In the genomic region with DNA sequence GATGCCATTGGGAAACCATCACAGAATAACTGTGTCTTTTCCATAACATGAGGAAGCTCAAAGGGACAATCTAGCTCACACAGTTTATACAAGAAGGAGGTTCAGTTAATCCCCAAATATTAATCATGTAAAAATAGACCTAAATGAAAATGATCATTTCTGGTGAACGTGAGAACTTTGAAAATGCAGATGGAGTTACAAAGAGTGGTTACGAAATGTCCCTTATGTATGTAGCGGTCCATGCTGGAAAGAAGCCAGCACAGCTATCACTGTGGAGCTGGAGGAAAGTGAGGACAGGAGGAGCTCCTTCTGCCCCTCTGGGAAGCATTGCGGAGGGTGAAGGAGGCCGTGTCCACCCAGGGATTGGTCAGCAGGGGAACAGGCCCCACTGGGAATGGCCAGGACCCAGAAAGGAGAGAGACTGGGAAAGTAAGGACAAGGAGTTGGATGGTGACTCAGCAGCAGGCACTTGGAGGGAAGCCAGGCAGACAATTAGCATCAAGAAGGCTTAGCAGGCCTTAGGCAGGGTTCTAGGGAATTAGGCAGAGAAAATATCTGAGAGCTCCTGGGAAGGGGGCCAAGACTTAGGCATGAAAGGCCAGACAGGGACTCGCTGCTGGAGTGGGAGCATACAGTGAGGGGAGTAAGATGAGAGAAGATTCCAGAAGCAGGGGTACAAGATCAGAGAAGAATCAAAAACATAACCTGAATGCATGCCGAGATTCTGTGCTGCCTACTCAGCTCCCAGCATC, we compare ENCODE assay signal across 8 cellular contexts.
DNase-seq lines count a peak whose midpoint lies in the region; ATAC-seq and TF ChIP-seq lines count a peak whose summit lies in the region.

No MANE protein-coding gene starts in this region.

- peaks cover 0 to 2% (median 0%) of the 10 kb centered on the region in 4 donors for H3K4me1 Mint-ChIP-seq in naive thymus-derived CD8-positive, alpha-beta T cell
- peaks cover 12% of the 10 kb centered on the region for H3K4me1 Mint-ChIP-seq in Caco-2 (ENCODE audit: low read depth, unreplicated experiment)

- POLR2A ChIA-PET in naive thymus-derived CD8-positive, alpha-beta T cell (lab: Charles Lee) = no interaction called here
- POLR2A ChIA-PET in Caco-2 (lab: Charles Lee) = no interaction called here

- no peaks in the 10 kb centered on the region for H3K27me3 ChIP-seq in brain microvascular endothelial cell (replicated peaks)
- H3K27me3 ChIP-seq in kidney epithelial cell (ENCODE audit: control insufficient read depth, insufficient read depth, low read length) = peaks cover 6% of the 10 kb centered on the region
- H3K27me3 ChIP-seq in testis = no peaks in the 10 kb centered on the region
- H3K27me3 ChIP-seq in Caco-2 (replicated peaks; ENCODE audit: control insufficient read depth, insufficient read depth, low read length) = no peaks in the 10 kb centered on the region

- TF ChIP-seq CTCF in brain microvascular endothelial cell (IDR thresholded peaks at IDR 0.05; ENCODE audit: low read depth, low read length, missing control alignments) = peak; percentile 4
- no peak for TF ChIP-seq CTCF in kidney epithelial cell (IDR thresholded peaks at IDR 0.05; ENCODE audit: insufficient read depth, low read length, poor library complexity, severe bottlenecking)
- TF ChIP-seq CTCF in testis (IDR thresholded peaks at IDR 0.05) = no peak
- no peak for TF ChIP-seq CTCF in Caco-2 (IDR thresholded peaks at IDR 0.05; ENCODE audit: insufficient read depth in 1 of 2, low read depth in 1 of 2, low read length in 1 of 2, severe bottlenecking in 1 of 2, unreplicated experiment in 1 of 2)

- H3K9me3 ChIP-seq in testis (no peaks in the 10 kb centered on the region), Caco-2 (no peaks in the 10 kb centered on the region)

- no peaks in the 10 kb centered on the region for H3K36me3 Mint-ChIP-seq in naive thymus-derived CD8-positive, alpha-beta T cell
- no peaks in the 10 kb centered on the region for H3K36me3 Mint-ChIP-seq in Caco-2 (ENCODE audit: insufficient read depth, unreplicated experiment)

- peaks cover 19 to 63% (median 38%) of the 10 kb centered on the region in 5 donors for H3K27me3 Mint-ChIP-seq in naive thymus-derived CD8-positive, alpha-beta T cell
- peaks cover 5% of the 10 kb centered on the region for H3K27me3 Mint-ChIP-seq in Caco-2 (ENCODE audit: insufficient read depth, unreplicated experiment)

- no peaks in the 10 kb centered on the region for H3K36me3 ChIP-seq in brain microvascular endothelial cell (replicated peaks)
- H3K36me3 ChIP-seq in kidney epithelial cell (ENCODE audit: control insufficient read depth, insufficient read depth, low read length) = no peaks in the 10 kb centered on the region
- H3K36me3 ChIP-seq in testis (ENCODE audit: low read depth, missing control alignments) = no peaks in the 10 kb centered on the region
- no peaks in the 10 kb centered on the region for H3K36me3 ChIP-seq in Caco-2 (ENCODE audit: control insufficient read depth, insufficient read depth, low read length)

- no peak for ATAC-seq in GM19463 (IDR thresholded peaks at IDR 0.05; ENCODE audit: unreplicated experiment)
- no peak for ATAC-seq in naive thymus-derived CD8-positive, alpha-beta T cell

- H3K4me3 Mint-ChIP-seq in naive thymus-derived CD8-positive, alpha-beta T cell = no peak overlapping the region
- H3K4me3 Mint-ChIP-seq in Caco-2 (ENCODE audit: unreplicated experiment) = no peak overlapping the region

- no peaks in the 10 kb centered on the region for H3K9me3 Mint-ChIP-seq in naive thymus-derived CD8-positive, alpha-beta T cell
- H3K9me3 Mint-ChIP-seq in Caco-2 (ENCODE audit: unreplicated experiment) = no peaks in the 10 kb centered on the region

- H3K4me1 ChIP-seq in testis (peaks cover 42% of the 10 kb centered on the region), Caco-2 (peaks cover 10% of the 10 kb centered on the region; the same call in 1 of the 2 replicates)

- H3K27ac ChIP-seq in brain microvascular endothelial cell = peak overlapping the region; percentile 24
- H3K27ac ChIP-seq in testis = peak overlapping the region; percentile 32 to 55

- in situ Hi-C loops in brain microvascular endothelial cell (cut with HindIII; ENCODE audit: low pct_ligation_motif_present, low sequenced_read_pairs) = loop anchor here (25.0 kb wide), 1 partner anchor 128 kb away; no protein-coding TSS in a partner anchor

- peak; percentile 86 for DNase-seq in COR-L47 (lab: John Stamatoyannopoulos, UW)
- peak; percentile 13 for DNase-seq in NCI-H2081 treated with DMSO at 0.1 percent for 48 hours (lab: John Stamatoyannopoulos, UW)
- DNase-seq in brain microvascular endothelial cell = peak; percentile 93
- peak; percentile 76 for DNase-seq in kidney epithelial cell (ENCODE audit: low read depth)
- peak; percentile 88 for DNase-seq in testis
- no peak for DNase-seq in naive thymus-derived CD8-positive, alpha-beta T cell
- DNase-seq in Caco-2 = no peak

- no peak overlapping the region for H3K27ac Mint-ChIP-seq in naive thymus-derived CD8-positive, alpha-beta T cell
- no peak overlapping the region for H3K27ac Mint-ChIP-seq in Caco-2 (ENCODE audit: unreplicated experiment)

- intact Hi-C loops in testis (cut with DNase I; ENCODE audit: low total_unique reads) (loop anchor here (10.0 kb wide), 1 partner anchor 904 kb away; no protein-coding TSS in a partner anchor), Caco-2 (cut with micrococcal nuclease; ENCODE audit: unreplicated experiment) (no loop called here)

- BruUV-seq in Caco-2 (replicated peaks; lab: Mats Ljungman, UMichigan) = no TSS peak

- H3K4me3 ChIP-seq in brain microvascular endothelial cell (ENCODE audit: low read depth, low read length) (no peak overlapping the region), kidney epithelial cell (ENCODE audit: low read depth, low read length) (no peak overlapping the region), testis (no peak overlapping the region), Caco-2 (ENCODE audit: low read depth, low read length) (no peak overlapping the region)

- WGBS in testis, 2 donors = 32 to 51% methylated on average over 7 of the region's 7 CpGs

- CTCF ChIA-PET in Caco-2 (lab: Charles Lee) = interaction anchor here (1.4 to 2.3 kb wide), 2 partner anchors 11 to 207 kb away, joined by 3 to 7 read pairs; no protein-coding TSS in a partner anchor

- TF ChIP-seq POLR2A in testis (IDR thresholded peaks at IDR 0.05) = no peak

Comparison
In these comparisons a context has a peak if more than half of its experiments do, and no peak if none do; other contexts are left out.
1. DNase-seq: peak in COR-L47 (single experiment), NCI-H2081 treated with DMSO at 0.1 percent for 48 hours (single experiment), brain microvascular endothelial cell (single experiment), kidney epithelial cell (single experiment) and testis (single experiment); none in naive thymus-derived CD8-positive, alpha-beta T cell (0 of 10) and Caco-2 (0 of 2).